25 cellular contexts compared by ENCODE assay signal in the genomic region with DNA sequence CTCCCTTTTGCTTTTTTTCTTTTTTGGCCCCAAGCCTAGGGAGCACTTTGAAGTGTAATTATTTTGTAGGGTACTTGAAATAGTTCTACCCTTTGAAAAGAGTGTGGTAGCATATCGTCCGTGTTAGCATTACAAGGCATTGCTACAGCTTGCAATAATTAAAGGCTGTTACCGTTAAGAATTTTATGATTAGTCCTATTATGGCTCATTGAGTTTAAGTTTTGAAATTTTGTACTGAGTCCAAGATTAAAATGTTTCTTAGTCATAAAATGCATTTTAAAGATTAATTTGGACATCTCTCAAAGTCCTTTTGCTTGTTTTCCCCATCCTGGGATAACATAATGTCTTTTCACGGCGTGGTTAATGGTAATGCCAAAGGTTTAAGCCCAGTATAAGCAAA.
DNase-seq lines count a peak whose midpoint lies in the region; ATAC-seq lines count a peak whose summit lies in the region.
"Had no signal": no experiment of that assay in that cellular context is flagged by ENCODE, and none has a peak within 500 bp of the region (broad histone marks: within the 10 kb centered on the region; RNA-seq: fewer than 3 reads in every experiment).

No MANE protein-coding gene starts in this region.

- H3K36me3 Mint-ChIP-seq in activated CD4-positive, alpha-beta T cell treated with anti-CD3 and anti-CD28 coated beads for 36 hours (ENCODE audit: low read depth) = no peaks in the 10 kb centered on the region
- H3K36me3 Mint-ChIP-seq in activated T-helper 1 cell treated with anti-CD3 and anti-CD28 coated beads, Interleukin-12 subunit alpha, Interleukin-12 subunit beta, Interleukin-2, Interleukin-4 antibody, amounts not matched to agents 30 ng/mL and 10 ng/mL and 1 ng/mL, durations not matched to agents 14 hours and 24 hours and 36 hours (ENCODE audit: low read depth) = no peaks in the 10 kb centered on the region
- H3K36me3 Mint-ChIP-seq: activated naive CD4-positive, alpha-beta T cell treated with anti-CD3 and anti-CD28 coated beads, Interleukin-2, amount 50 U/mL, for 72 hours; naive thymus-derived CD8-positive, alpha-beta T cell; WTC11 had no signal

- intact Hi-C loops in activated CD4-positive, alpha-beta T cell treated with anti-CD3 and anti-CD28 coated beads for 36 hours (cut with DNase I, micrococcal nuclease) = no loop called here
- intact Hi-C loops in left cardiac atrium (cut with DNase I) = no loop called here
- intact Hi-C loops in activated T-helper 1 cell treated with anti-CD3 and anti-CD28 coated beads, Interleukin-12 subunit alpha, Interleukin-12 subunit beta, Interleukin-2, Interleukin-4 antibody, amounts not matched to agents 30 ng/mL and 10 ng/mL and 1 ng/mL, durations not matched to agents 14 hours and 24 hours and 36 hours (cut with micrococcal nuclease) = no loop called here

- H3K27ac Mint-ChIP-seq in activated CD4-positive, alpha-beta T cell treated with anti-CD3 and anti-CD28 coated beads for 36 hours = no peak overlapping the region
- H3K27ac Mint-ChIP-seq in activated T-helper 1 cell treated with anti-CD3 and anti-CD28 coated beads, Interleukin-12 subunit alpha, Interleukin-12 subunit beta, Interleukin-2, Interleukin-4 antibody, amounts not matched to agents 30 ng/mL and 10 ng/mL and 1 ng/mL, durations not matched to agents 14 hours and 24 hours and 36 hours = no peak overlapping the region
- H3K27ac Mint-ChIP-seq: activated naive CD4-positive, alpha-beta T cell treated with anti-CD3 and anti-CD28 coated beads, Interleukin-2, amount 50 U/mL, for 72 hours; activated T-helper 2 cell treated with anti-CD3 and anti-CD28 coated beads, Interferon-gamma antibody, Interleukin-2, Interleukin-4, amounts not matched to agents 10 μg/mL and 5 μg/mL and 100 μg/mL, durations not matched to agents 14 hours and 24 hours and 36 hours; dendritic cell treated with granulocyte-macrophage colony-stimulating factor and Interleukin-4, amounts not matched to agents 40 ng/mL and 50 ng/mL, for 4 days; naive thymus-derived CD8-positive, alpha-beta T cell; WTC11 had no signal

- DNase-seq in DMS79 (lab: John Stamatoyannopoulos, UW) = peak; percentile 85
- DNase-seq in NCI-H128 (lab: John Stamatoyannopoulos, UW; ENCODE audit: unreplicated experiment) = peak; percentile 48
- DNase-seq in NCI-H2227 (lab: John Stamatoyannopoulos, UW; ENCODE audit: unreplicated experiment) = peak; percentile 80
- DNase-seq in astrocyte of the hippocampus (ENCODE audit: low read depth, low spot score) = peak; percentile 27
- no peak for DNase-seq in NCI-H82 (lab: John Stamatoyannopoulos, UW)
- no peak for DNase-seq in activated CD4-positive, alpha-beta T cell treated with anti-CD3 and anti-CD28 coated beads for 36 hours
- DNase-seq in left cardiac atrium = no peak
- no peak for DNase-seq in activated T-helper 1 cell treated with anti-CD3 and anti-CD28 coated beads, Interleukin-12 subunit alpha, Interleukin-12 subunit beta, Interleukin-2, Interleukin-4 antibody, amounts not matched to agents 30 ng/mL and 10 ng/mL and 1 ng/mL, durations not matched to agents 14 hours and 24 hours and 36 hours (ENCODE audit: low spot score)
- DNase-seq: activated CD4-positive, alpha-beta T cell treated with anti-CD3 and anti-CD28 coated beads, Interleukin-2, amount 50 U/mL, for 48 hours; activated CD8-positive, alpha-beta memory T cell treated with anti-CD3 and anti-CD28 coated beads, Interleukin-2, amount 50 U/mL, for 48 hours; caudate nucleus; hypothalamus; midbrain; naive thymus-derived CD8-positive, alpha-beta T cell; NCI-H2029 treated with DMSO at 0.1 percent for 48 hours; ovary; PC-3; Right ventricle myocardium superior; stimulated activated CD4-positive, alpha-beta T cell treated with anti-CD3 and anti-CD28 coated beads, Interleukin-4, amount 100 ng/mL, for 24 hours; stimulated activated naive CD4-positive, alpha-beta T cell treated with Interleukin-2 at 50 U/mL for 16 hours; T1000 had no signal

- POLR2A ChIA-PET in activated CD4-positive, alpha-beta T cell treated with anti-CD3 and anti-CD28 coated beads for 36 hours (lab: Charles Lee) = no interaction called here

- H3K4me3 Mint-ChIP-seq in activated CD4-positive, alpha-beta T cell treated with anti-CD3 and anti-CD28 coated beads for 36 hours = no peak overlapping the region
- H3K4me3 Mint-ChIP-seq in activated T-helper 1 cell treated with anti-CD3 and anti-CD28 coated beads, Interleukin-12 subunit alpha, Interleukin-12 subunit beta, Interleukin-2, Interleukin-4 antibody, amounts not matched to agents 30 ng/mL and 10 ng/mL and 1 ng/mL, durations not matched to agents 14 hours and 24 hours and 36 hours = no peak overlapping the region
- H3K4me3 Mint-ChIP-seq: dendritic cell treated with granulocyte-macrophage colony-stimulating factor and Interleukin-4, amounts not matched to agents 40 ng/mL and 50 ng/mL, for 4 days; naive thymus-derived CD8-positive, alpha-beta T cell; WTC11 had no signal

- CTCF ChIA-PET in activated CD4-positive, alpha-beta T cell treated with anti-CD3 and anti-CD28 coated beads for 36 hours (lab: Charles Lee) = interaction anchor here (1.1 kb wide), 1 partner anchor 83 kb away, joined by 3 read pairs; no protein-coding TSS in a partner anchor

- ATAC-seq in activated CD4-positive, alpha-beta T cell treated with anti-CD3 and anti-CD28 coated beads for 36 hours = no peak
- ATAC-seq in left cardiac atrium = no peak
- ATAC-seq: activated naive CD4-positive, alpha-beta T cell treated with anti-CD3 and anti-CD28 coated beads, Interleukin-2, amount 50 U/mL, for 72 hours; naive thymus-derived CD8-positive, alpha-beta T cell; PC-3 had no signal

- no peaks in the 10 kb centered on the region for H3K4me1 Mint-ChIP-seq in activated CD4-positive, alpha-beta T cell treated with anti-CD3 and anti-CD28 coated beads for 36 hours
- H3K4me1 Mint-ChIP-seq in activated T-helper 1 cell treated with anti-CD3 and anti-CD28 coated beads, Interleukin-12 subunit alpha, Interleukin-12 subunit beta, Interleukin-2, Interleukin-4 antibody, amounts not matched to agents 30 ng/mL and 10 ng/mL and 1 ng/mL, durations not matched to agents 14 hours and 24 hours and 36 hours (ENCODE audit: low read depth) = no peaks in the 10 kb centered on the region
- H3K4me1 Mint-ChIP-seq: naive thymus-derived CD8-positive, alpha-beta T cell had no signal

- H3K27me3 Mint-ChIP-seq in activated CD4-positive, alpha-beta T cell treated with anti-CD3 and anti-CD28 coated beads for 36 hours = peaks cover 3% of the 10 kb centered on the region
- no peaks in the 10 kb centered on the region for H3K27me3 Mint-ChIP-seq in activated T-helper 1 cell treated with anti-CD3 and anti-CD28 coated beads, Interleukin-12 subunit alpha, Interleukin-12 subunit beta, Interleukin-2, Interleukin-4 antibody, amounts not matched to agents 30 ng/mL and 10 ng/mL and 1 ng/mL, durations not matched to agents 14 hours and 24 hours and 36 hours (ENCODE audit: insufficient read depth)
- H3K27me3 Mint-ChIP-seq: dendritic cell treated with granulocyte-macrophage colony-stimulating factor and Interleukin-4, amounts not matched to agents 40 ng/mL and 50 ng/mL, for 4 days; naive thymus-derived CD8-positive, alpha-beta T cell had no signal

- peaks cover 2% of the 10 kb centered on the region for H3K9me3 Mint-ChIP-seq in activated CD4-positive, alpha-beta T cell treated with anti-CD3 and anti-CD28 coated beads for 36 hours (ENCODE audit: low read depth)
- H3K9me3 Mint-ChIP-seq in activated T-helper 1 cell treated with anti-CD3 and anti-CD28 coated beads, Interleukin-12 subunit alpha, Interleukin-12 subunit beta, Interleukin-2, Interleukin-4 antibody, amounts not matched to agents 30 ng/mL and 10 ng/mL and 1 ng/mL, durations not matched to agents 14 hours and 24 hours and 36 hours = no peaks in the 10 kb centered on the region
- H3K9me3 Mint-ChIP-seq: activated naive CD4-positive, alpha-beta T cell treated with anti-CD3 and anti-CD28 coated beads, Interleukin-2, amount 50 U/mL, for 72 hours; activated T-helper 2 cell treated with anti-CD3 and anti-CD28 coated beads, Interferon-gamma antibody, Interleukin-2, Interleukin-4, amounts not matched to agents 10 μg/mL and 5 μg/mL and 100 μg/mL, durations not matched to agents 14 hours and 24 hours and 36 hours; naive thymus-derived CD8-positive, alpha-beta T cell; WTC11 had no signal

Comparison
In these comparisons a context has a peak if more than half of its experiments do, and no peak if none do; other contexts are left out.
1. DNase-seq: peak in DMS79 (single experiment), NCI-H128 (single experiment), NCI-H2227 (single experiment) and astrocyte of the hippocampus (single experiment); none in NCI-H82 (single experiment), activated CD4-positive, alpha-beta T cell treated with anti-CD3 and anti-CD28 coated beads for 36 hours (single experiment), left cardiac atrium (single experiment) and activated T-helper 1 cell treated with anti-CD3 and anti-CD28 coated beads, Interleukin-12 subunit alpha, Interleukin-12 subunit beta, Interleukin-2, Interleukin-4 antibody, amounts not matched to agents 30 ng/mL and 10 ng/mL and 1 ng/mL, durations not matched to agents 14 hours and 24 hours and 36 hours (single experiment).